19 cellular contexts compared by ENCODE assay signal in genomic region chr3:50181985-50182384, GRCh38. TPM values are rescaled to one million over a fixed set of nuclear protein-coding genes. Genes with fewer than 3 reads are reported as not detected.
DNase-seq lines count a peak whose midpoint lies in the region; ATAC-seq and TF ChIP-seq lines count a peak whose summit lies in the region.
"Had no signal": no experiment of that assay in that cellular context is flagged by ENCODE, and none has a peak within 500 bp of the region (broad histone marks: within the 10 kb centered on the region; RNA-seq: fewer than 3 reads in every experiment).

No MANE protein-coding gene starts in this region.

- DNase-seq in Panc1 (ENCODE audit: low read depth, low spot score) (no peak), WERI-Rb-1 (no peak), fibroblast of villous mesenchyme (ENCODE audit: low read depth) (peak; percentile 6), nephron progenitor cell (no peak), GM13977 (ENCODE audit: low spot score) (no peak), NCI-H2081 (lab: John Stamatoyannopoulos, UW) (no peak)
- no peak for DNase-seq in stimulated activated naive CD8-positive, alpha-beta T cell treated with anti-CD3 and anti-CD28 coated beads, Interleukin-15, Interleukin-2, amounts not matched to agents 100 U/mL and 50 U/mL, for 24 hours
- DNase-seq: ACHN; Calu3; CD4-positive, CD25-positive, alpha-beta regulatory T cell; DMS 273 treated with DMSO at 0.1 percent for 48 hours; H7 had no signal

- H3K9me3 Mint-ChIP-seq in nephron progenitor cell = no peaks in the 10 kb centered on the region
- H3K9me3 Mint-ChIP-seq: GM23338 had no signal

- peaks cover 10% of the 10 kb centered on the region for H3K4me1 ChIP-seq in Panc1 (ENCODE audit: control insufficient read depth, insufficient read depth, low read length)

- peaks cover 32% of the 10 kb centered on the region for H3K4me1 Mint-ChIP-seq in nephron progenitor cell
- H3K4me1 Mint-ChIP-seq: CD4-positive, CD25-positive, alpha-beta regulatory T cell; GM23338 had no signal

- no peak for ATAC-seq in Panc1
- ATAC-seq in GM19395 (IDR thresholded peaks at IDR 0.05; ENCODE audit: unreplicated experiment) = no peak
- no peak for ATAC-seq in stimulated activated naive CD8-positive, alpha-beta T cell treated with anti-CD3 and anti-CD28 coated beads, Interleukin-15, Interleukin-2, amounts not matched to agents 100 U/mL and 50 U/mL, for 24 hours
- ATAC-seq: GM12878, GM23338 had no signal

- intact Hi-C loops in Panc1 (cut with micrococcal nuclease; ENCODE audit: unreplicated experiment) = no loop called here

- H3K27ac ChIP-seq in Panc1 (ENCODE audit: low read length) (no peak overlapping the region), WERI-Rb-1 (peak overlapping the region; percentile 23; the same call in 1 of the 2 replicates)
- H3K27ac ChIP-seq: BLaER1 treated with 17β-estradiol and CSF1 and Interleukin-3, amounts not matched to agents 10 nM and 100 nM had no signal

- in situ Hi-C loops in Panc1 (cut with HindIII; ENCODE audit: low pct_unique_long_range_greater_than_20kb, low sequenced_read_pairs) (no loop called here), GM13977 (cut with MboI; ENCODE audit: low pct_unique_long_range_greater_than_20kb, low sequenced_read_pairs, unreplicated experiment) (no loop called here)

- BruUV-seq in Panc1 (replicated peaks; lab: Mats Ljungman, UMichigan) = TSS peak; percentile 36

- peak overlapping the region; percentile 66 for H3K27ac Mint-ChIP-seq in nephron progenitor cell
- H3K27ac Mint-ChIP-seq: CD4-positive, CD25-positive, alpha-beta regulatory T cell; GM23338 had no signal

- H3K9me3 ChIP-seq in Panc1 (ENCODE audit: control insufficient read depth, insufficient read depth, low read depth, low read length) (no peaks in the 10 kb centered on the region), WERI-Rb-1 (ENCODE audit: severe bottlenecking) (no peaks in the 10 kb centered on the region)
- H3K9me3 ChIP-seq: BLaER1 treated with 17β-estradiol and CSF1 and Interleukin-3, amounts not matched to agents 10 nM and 100 nM had no signal

- CTCF ChIA-PET in Panc1 (lab: Charles Lee) = interaction anchor here (0.6 kb wide), 1 partner anchor 41 kb away, joined by 7 read pairs; no protein-coding TSS in a partner anchor

- peaks cover 3% of the 10 kb centered on the region for H3K27me3 Mint-ChIP-seq in nephron progenitor cell (ENCODE audit: low read depth, poor library complexity)

- POLR2A ChIA-PET in Panc1 (lab: Charles Lee) = no interaction called here

- TF ChIP-seq CTCF in Panc1 (IDR thresholded peaks at IDR 0.05) (no peak), WERI-Rb-1 (IDR thresholded peaks at IDR 0.05; ENCODE audit: low read depth, low read length) (no peak), fibroblast of villous mesenchyme (IDR thresholded peaks at IDR 0.05; ENCODE audit: insufficient read depth, low read depth, low read length) (no peak), nephron progenitor cell (IDR thresholded peaks at IDR 0.05) (no peak), GM13977 (IDR thresholded peaks at IDR 0.05; ENCODE audit: extremely low read depth, insufficient read depth, missing control alignments) (no peak)

- H3K4me3 Mint-ChIP-seq in nephron progenitor cell = no peak overlapping the region
- H3K4me3 Mint-ChIP-seq: CD4-positive, CD25-positive, alpha-beta regulatory T cell; GM23338 had no signal

- peaks cover 58% of the 10 kb centered on the region for H3K36me3 Mint-ChIP-seq in nephron progenitor cell (ENCODE audit: low read depth)
- H3K36me3 Mint-ChIP-seq: CD4-positive, CD25-positive, alpha-beta regulatory T cell had no signal

- H3K4me3 ChIP-seq in Panc1 (ENCODE audit: low read depth in 2 of 2, low read length in 2 of 2) = no peak overlapping the region
- H3K4me3 ChIP-seq in WERI-Rb-1 (ENCODE audit: low read depth, low read length) = no peak overlapping the region
- no peak overlapping the region for H3K4me3 ChIP-seq in fibroblast of villous mesenchyme (ENCODE audit: low read depth, low read length)
- H3K4me3 ChIP-seq: BLaER1 treated with 17β-estradiol and CSF1 and Interleukin-3, amounts not matched to agents 10 nM and 100 nM; GM12878; GM23338 had no signal

- H3K27me3 ChIP-seq in Panc1 (ENCODE audit: control insufficient read depth, insufficient read depth, low read length) (no peaks in the 10 kb centered on the region), WERI-Rb-1 (ENCODE audit: insufficient read depth, low read depth, severe bottlenecking) (no peaks in the 10 kb centered on the region)
- H3K27me3 ChIP-seq: BLaER1 treated with 17β-estradiol and CSF1 and Interleukin-3, amounts not matched to agents 10 nM and 100 nM had no signal

- H3K36me3 ChIP-seq in Panc1 (ENCODE audit: control insufficient read depth, insufficient read depth, low read length) (no peaks in the 10 kb centered on the region; the same call in 1 of the 2 replicates), WERI-Rb-1 (peaks cover 91% of the 10 kb centered on the region)

RNA-seq across cellular contexts. Expression of gene GNAT1, which starts 9.4 kb away (rescaled TPM):
- total RNA-seq in Panc1 (2021; ENCODE audit: unreplicated experiment) (not detected), fibroblast of villous mesenchyme (not detected in 2 replicates)
- polyA plus RNA-seq in Panc1 (2012; ENCODE audit: insufficient read length) = not detected
- total RNA-seq: A172; Calu3; CD4-positive, CD25-positive, alpha-beta regulatory T cell; Daoy; GM12878; GM23338; H7 had no signal
- polyA plus RNA-seq: CD4-positive, CD25-positive, alpha-beta regulatory T cell; GM12878; GM23338 had no signal

RNA-seq across cellular contexts. Expression of gene SLC38A3, which starts 23.1 kb away (rescaled TPM):
- total RNA-seq in Panc1 (2021; ENCODE audit: unreplicated experiment) (6.0 TPM), fibroblast of villous mesenchyme (not detected in 2 replicates)
- polyA plus RNA-seq in Panc1 (2012; ENCODE audit: insufficient read length) = 10.6 TPM
- total RNA-seq: A172; Calu3; CD4-positive, CD25-positive, alpha-beta regulatory T cell; Daoy; GM12878; HT-29 had no signal
- polyA plus RNA-seq: CD4-positive, CD25-positive, alpha-beta regulatory T cell had no signal

RNA-seq across cellular contexts. Expression of gene SEMA3F, which starts 26.9 kb away (rescaled TPM):
- total RNA-seq in Panc1 (2021; ENCODE audit: unreplicated experiment) (69.6 TPM), fibroblast of villous mesenchyme (0.32 and 0.86 TPM in 2 replicates)
- 104 TPM for polyA plus RNA-seq in Panc1 (2012; ENCODE audit: insufficient read length)
- polyA plus RNA-seq: CD4-positive, CD25-positive, alpha-beta regulatory T cell had no signal

RNA-seq across cellular contexts. Expression of gene GNAI2, which starts 54.0 kb away (rescaled TPM):
- total RNA-seq in Panc1 (2021; ENCODE audit: unreplicated experiment) = 170 TPM
- 252 TPM for polyA plus RNA-seq in Panc1 (2012; ENCODE audit: insufficient read length)
- 265 and 297 TPM in 2 replicates for total RNA-seq in fibroblast of villous mesenchyme

Comparison
In these comparisons a context has a peak if more than half of its experiments do, and no peak if none do; other contexts are left out.
1. RNA of gene SEMA3F, which starts 26.9 kb away (total RNA-seq): 69.6 TPM in Panc1 (single experiment); 0.32 to 0.86 TPM in fibroblast of villous mesenchyme; every median in the first group is over 10 times any median in the second.